Comparison of ENCODE assay signal across 9 cellular contexts in the genomic region with DNA sequence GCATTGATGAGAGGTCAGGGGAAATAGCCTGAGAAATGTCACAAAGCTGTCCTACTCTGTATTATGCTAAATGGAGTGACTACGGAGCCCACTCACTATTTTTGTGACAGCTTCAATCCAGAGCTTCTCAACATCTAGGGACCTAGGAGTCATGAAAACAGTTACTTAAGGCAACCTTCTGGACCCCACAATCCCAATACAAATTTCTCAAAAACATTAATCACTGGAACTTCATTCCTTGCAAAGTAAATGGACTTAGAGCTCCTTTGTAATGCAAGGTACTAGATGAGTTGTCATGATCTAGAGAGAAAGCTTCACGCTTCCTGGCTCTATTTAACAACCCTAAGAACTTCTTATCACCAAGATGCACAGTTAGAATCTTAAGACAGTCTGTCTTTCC. TPM values are rescaled to one million over a fixed set of nuclear protein-coding genes. Genes with fewer than 3 reads are reported as not detected.
DNase-seq lines count a peak whose midpoint lies in the region; ATAC-seq and TF ChIP-seq lines count a peak whose summit lies in the region.
"Had no signal": no experiment of that assay in that cellular context is flagged by ENCODE, and none has a peak within 500 bp of the region (broad histone marks: within the 10 kb centered on the region; RNA-seq: fewer than 3 reads in every experiment).

No MANE protein-coding gene starts in this region.

- no peaks in the 10 kb centered on the region for H3K27me3 ChIP-seq in OCI-LY3 (ENCODE audit: low read depth, low read length)
- H3K27me3 ChIP-seq in skeletal muscle satellite cell (ENCODE audit: control insufficient read depth, insufficient read depth, low read length): no peaks in the 10 kb centered on the region

- DNase-seq in activated T-cell treated with anti-CD3 and anti-CD28 coated beads, Interleukin-2, amount 50 U/mL, for 4 hours: no peak
- DNase-seq in activated T-cell treated with anti-CD3 and anti-CD28 coated beads, Interleukin-2, amount 50 U/mL, for 48 hours: no peak
- DNase-seq: stimulated activated CD4-positive, alpha-beta T cell treated with anti-CD3 and anti-CD28 coated beads, Interleukin-12 subunit alpha, Interleukin-12 subunit beta, amount 100 ng/mL, for 4 hours had no signal

- peaks cover 26% of the 10 kb centered on the region for H3K4me1 Mint-ChIP-seq in activated T-cell treated with anti-CD3 and anti-CD28 coated beads, Interleukin-2, amount 50 U/mL, for 4 hours (ENCODE audit: low read depth)

- no peak for ATAC-seq in activated T-cell treated with anti-CD3 and anti-CD28 coated beads, Interleukin-2, amount 50 U/mL, for 4 hours
- ATAC-seq in HG03565 (IDR thresholded peaks at IDR 0.05; ENCODE audit: unreplicated experiment) (no peak), GM19467 (IDR thresholded peaks at IDR 0.05; ENCODE audit: unreplicated experiment) (no peak), HG02798 (IDR thresholded peaks at IDR 0.05; ENCODE audit: poor library complexity, unreplicated experiment) (no peak)

- no peak overlapping the region for H3K27ac ChIP-seq in OCI-LY3 (ENCODE audit: low read length)
- peak overlapping the region; percentile 70 for H3K27ac ChIP-seq in cingulate gyrus (ENCODE audit: low read depth, low read length)

- H3K4me3 ChIP-seq in OCI-LY3 (ENCODE audit: low read length) (peak overlapping the region; percentile 96; the same call in 1 of the 2 replicates), skeletal muscle satellite cell (ENCODE audit: low read length) (peak overlapping the region; percentile 82)

- H3K4me1 ChIP-seq in OCI-LY3 (ENCODE audit: low read length): peaks cover 16% of the 10 kb centered on the region
- H3K4me1 ChIP-seq in skeletal muscle satellite cell (ENCODE audit: control insufficient read depth, insufficient read depth, low read length): peaks cover 24% of the 10 kb centered on the region

- H2AFZ ChIP-seq in OCI-LY3 (ENCODE audit: low read depth, low read length): no peak overlapping the region

- H3K36me3 Mint-ChIP-seq in activated T-cell treated with anti-CD3 and anti-CD28 coated beads, Interleukin-2, amount 50 U/mL, for 4 hours (ENCODE audit: insufficient read depth): no peaks in the 10 kb centered on the region

- peaks cover 5% of the 10 kb centered on the region for H4K20me1 ChIP-seq in OCI-LY3 (ENCODE audit: insufficient read depth, low read length)

- no peaks in the 10 kb centered on the region for H3K9me3 Mint-ChIP-seq in activated T-cell treated with anti-CD3 and anti-CD28 coated beads, Interleukin-2, amount 50 U/mL, for 4 hours

- H3K36me3 ChIP-seq in OCI-LY3 (replicated peaks; ENCODE audit: low read depth, low read length): peaks cover 2% of the 10 kb centered on the region
- no peaks in the 10 kb centered on the region for H3K36me3 ChIP-seq in skeletal muscle satellite cell (ENCODE audit: insufficient read depth, low read length)

- TF ChIP-seq CTCF in OCI-LY3 (IDR thresholded peaks at IDR 0.05; ENCODE audit: low read depth, low read length): no peak

- peak overlapping the region; percentile 94; the same call in 1 of the 2 replicates for H3K4me2 ChIP-seq in OCI-LY3 (ENCODE audit: low read length)
- H3K4me2 ChIP-seq in skeletal muscle satellite cell (ENCODE audit: low read length): peak overlapping the region; percentile 84

- H3K9ac ChIP-seq in OCI-LY3 (ENCODE audit: low read length) (no peak overlapping the region), skeletal muscle satellite cell (ENCODE audit: low read depth, low read length) (no peak overlapping the region)

- H3K9me3 ChIP-seq in OCI-LY3 (ENCODE audit: insufficient read depth, low read length) (no peaks in the 10 kb centered on the region), skeletal muscle satellite cell (replicated peaks; ENCODE audit: low read length) (no peaks in the 10 kb centered on the region)

- H3K27me3 Mint-ChIP-seq in activated T-cell treated with anti-CD3 and anti-CD28 coated beads, Interleukin-2, amount 50 U/mL, for 4 hours (ENCODE audit: low read depth): peaks cover 4% of the 10 kb centered on the region

- peaks cover 19% of the 10 kb centered on the region for H3K79me2 ChIP-seq in OCI-LY3 (ENCODE audit: low read length)

- H3K4me3 Mint-ChIP-seq in activated T-cell treated with anti-CD3 and anti-CD28 coated beads, Interleukin-2, amount 50 U/mL, for 4 hours: peak overlapping the region; percentile 90

RNA-seq across cellular contexts. Expression of a gene that starts 2.6 kb away (rescaled TPM):
- 10 to 100 TPM; 11.1 to 16.0 (median 15.5) TPM for total RNA-seq in activated T-cell treated with anti-CD3 and anti-CD28 coated beads, Interleukin-2, amount 50 U/mL, for 4 hours
- total RNA-seq in skeletal muscle satellite cell (2012; rRNA removed): 23.8 and 30.6 TPM in 2 replicates
